ENCODE assay signal across 31 cellular contexts in genomic region chr19:439167-439900, GRCh38. TPM values are rescaled to one million over a fixed set of nuclear protein-coding genes. Genes with fewer than 3 reads are reported as not detected.
A peak's percentile ranks its signal among the peaks of the same experiment; 100 is the strongest.
DNase-seq lines count a peak whose midpoint lies in the region; ATAC-seq, FAIRE-seq and TF ChIP-seq lines count a peak whose summit lies in the region.
"Had no signal": no experiment of that assay in that cellular context is flagged by ENCODE, and none has a peak within 500 bp of the region (broad histone marks: within the 10 kb centered on the region; RNA-seq: fewer than 3 reads in every experiment).

No MANE protein-coding gene starts in this region.

- no peak overlapping the region for H3K18ac ChIP-seq in H1 (ENCODE audit: extremely low read depth, low read length)
- H3K18ac ChIP-seq in neuronal stem cell (ENCODE audit: low read length), result peak overlapping the region; percentile 80

- H2AFZ ChIP-seq in H1 (ENCODE audit: low read length), result no peak overlapping the region
- H2AFZ ChIP-seq in neuronal stem cell (ENCODE audit: low read length), result no peak overlapping the region
- H2AFZ ChIP-seq in OCI-LY7 (ENCODE audit: low read length), result no peak overlapping the region

- no peak for FAIRE-seq in H1 (lab: Jason Lieb, UNC)
- FAIRE-seq: A204.1, GM12878, GM12892, GM18507 had no signal

- no peaks in the 10 kb centered on the region for H3K9me2 ChIP-seq in OCI-LY7 (ENCODE audit: insufficient read depth, low read length)

- TF ChIP-seq RAD21 in H1 (IDR thresholded peaks at IDR 0.05 in 1 of 2, conservative IDR thresholded peaks at IDR 0.05 in 1 of 2; ENCODE audit: low read depth in 2 of 2, low read length in 2 of 2), result no peak

- H3K9ac ChIP-seq in H1 (replicated peaks in 1 of 4; ENCODE audit: extremely low read depth in 1 of 4, low read depth in 3 of 4, low read length in 3 of 4) (no peak overlapping the region), neuronal stem cell (ENCODE audit: low read depth, low read length, poor library complexity) (no peak overlapping the region)
- H3K9ac ChIP-seq: BLaER1 had no signal

- H3K9me3 ChIP-seq in SJCRH30 (replicated peaks), result no peaks in the 10 kb centered on the region
- peaks cover 0 to under 1% of the 10 kb centered on the region in 2 experiments; a peak in 1 of 4 replicates for H3K9me3 ChIP-seq in H1 (ENCODE audit: insufficient read depth in 2 of 2, low read depth in 1 of 2, low read length in 1 of 2)
- H3K9me3 ChIP-seq in neuronal stem cell (replicated peaks in 1 of 2; ENCODE audit: control insufficient read depth in 2 of 2, insufficient read depth in 1 of 2, low read depth in 1 of 2, low read length in 2 of 2), result peaks cover under 1 to 6% of the 10 kb centered on the region in 2 donors
- no peaks in the 10 kb centered on the region for H3K9me3 ChIP-seq in OCI-LY7 (ENCODE audit: low read length)
- H3K9me3 ChIP-seq: BE2C, BLaER1 had no signal

- no peak overlapping the region for H3K23ac ChIP-seq in H1 (ENCODE audit: insufficient read length)
- H3K23ac ChIP-seq in neuronal stem cell (ENCODE audit: low read depth, low read length, poor library complexity), result peak overlapping the region; percentile 85

- H3K4me1 ChIP-seq in SJCRH30 (no peaks in the 10 kb centered on the region), H1 (replicated peaks in 1 of 4; ENCODE audit: control insufficient read depth in 3 of 4, insufficient read depth in 4 of 4, low read length in 3 of 4) (peaks cover 0 to 11% (median 2%) of the 10 kb centered on the region in 4 experiments; a peak in 3 of 7 replicates), neuronal stem cell (ENCODE audit: control insufficient read depth in 2 of 2, insufficient read depth in 1 of 2, low read depth in 1 of 2, low read length in 2 of 2) (peaks cover 0 to 8% of the 10 kb centered on the region in 2 donors), OCI-LY7 (ENCODE audit: insufficient read depth, low read length, poor library complexity, severe bottlenecking) (no peaks in the 10 kb centered on the region)
- H3K4me1 ChIP-seq: BE2C had no signal

- no peak overlapping the region for H3K56ac ChIP-seq in H1 (replicated peaks; ENCODE audit: insufficient read length, low read depth, low read length)

- no peak overlapping the region for H3K27ac ChIP-seq in SJCRH30
- no peak overlapping the region for H3K27ac ChIP-seq in H1 (ENCODE audit: low read depth, low read length)
- no peak overlapping the region for H3K27ac ChIP-seq in neuronal stem cell (replicated peaks; ENCODE audit: low read length)
- no peak overlapping the region for H3K27ac ChIP-seq in OCI-LY7 (ENCODE audit: low read depth, low read length, poor library complexity, severe bottlenecking)
- H3K27ac ChIP-seq: BLaER1 had no signal

- H3K79me1 ChIP-seq in H1 (ENCODE audit: low read depth, low read length) (no peaks in the 10 kb centered on the region), neuronal stem cell (ENCODE audit: low read depth, low read length) (peaks cover 2% of the 10 kb centered on the region)

- peak; percentile 16 for DNase-seq in left cardiac atrium
- DNase-seq in Right ventricle myocardium inferior (ENCODE audit: missing footprints), result no peak
- peak; percentile 27 to 54 for DNase-seq in SJCRH30
- no peak for DNase-seq in H1 (ENCODE audit: low read depth in 1 of 2, low spot score in 2 of 2)
- no peak for DNase-seq in neuronal stem cell (ENCODE audit: low spot score)
- no peak for DNase-seq in OCI-LY7 (ENCODE audit: low spot score)
- DNase-seq in sciatic nerve (ENCODE audit: low spot score), result no peak
- DNase-seq: 8988T; ACHN; BE2C; C1 segment of cervical spinal cord; CD4-positive, alpha-beta memory T cell; CD4-positive, CD25-positive, alpha-beta regulatory T cell; CD8-positive, alpha-beta memory T cell; COR-L47; DMS 273 treated with DMSO at 0.1 percent for 48 hours; DMS153; DMS53; DMS79; DND-41; EL; GDM1 had no signal

- ATAC-seq in left cardiac atrium (no peak), Right ventricle myocardium inferior (no peak), GM19324 (IDR thresholded peaks at IDR 0.05; ENCODE audit: low FRiP score, unreplicated experiment) (no peak), sciatic nerve (no peak)
- ATAC-seq: GM12878 had no signal

- CTCF ChIA-PET in H1 (lab: Charles Lee; ENCODE audit: partially characterized antibody), result interaction anchor here (0.9 to 1.1 kb wide), 2 partner anchors 39 to 91 kb away, joined by 3 read pairs; no protein-coding TSS in a partner anchor
- CTCF ChIA-PET in OCI-LY7 (lab: Charles Lee; ENCODE audit: unreplicated experiment), result no interaction called here

- peak overlapping the region; percentile 46 for H4K8ac ChIP-seq in H1 (ENCODE audit: extremely low read depth, insufficient read depth, low read length)
- H4K8ac ChIP-seq in neuronal stem cell (ENCODE audit: low read depth, low read length), result no peak overlapping the region

- TF ChIP-seq CTCF in H1 (IDR thresholded peaks at IDR 0.05; ENCODE audit: control extremely low read depth in 1 of 3, insufficient read depth in 1 of 3, low read depth in 1 of 3, low read length in 3 of 3) (no peak), OCI-LY7 (conservative IDR thresholded peaks at IDR 0.05; ENCODE audit: low read length) (no peak)

- no peak overlapping the region for H3K4me3 ChIP-seq in SJCRH30
- H3K4me3 ChIP-seq in H1 (ENCODE audit: extremely low read depth in 1 of 4, insufficient read depth in 2 of 4, low read depth in 3 of 4, low read length in 4 of 4), result no peak overlapping the region
- no peak overlapping the region for H3K4me3 ChIP-seq in neuronal stem cell (ENCODE audit: low read length in 2 of 2)
- no peak overlapping the region for H3K4me3 ChIP-seq in OCI-LY7 (ENCODE audit: low read depth, low read length, poor library complexity, severe bottlenecking)
- H3K4me3 ChIP-seq: BLaER1, GM12878 had no signal

- no peak overlapping the region for H2AK5ac ChIP-seq in H1 (ENCODE audit: low read depth, low read length)
- H2AK5ac ChIP-seq in neuronal stem cell (ENCODE audit: low read depth, low read length), result no peak overlapping the region

- H2BK5ac ChIP-seq in H1 (ENCODE audit: low read depth, low read length), result no peak overlapping the region
- no peak overlapping the region for H2BK5ac ChIP-seq in neuronal stem cell (ENCODE audit: low read length)

- H3K4me2 ChIP-seq in H1 (ENCODE audit: insufficient read depth in 1 of 2, low read depth in 2 of 2, low read length in 2 of 2) (no peak overlapping the region), neuronal stem cell (ENCODE audit: insufficient read depth, low read length, poor library complexity, severe bottlenecking) (no peak overlapping the region), OCI-LY7 (ENCODE audit: low read length) (no peak overlapping the region)
- H3K4me2 ChIP-seq: BLaER1 had no signal

- H4K91ac ChIP-seq in H1 (replicated peaks; ENCODE audit: insufficient read length, low read length), result no peak overlapping the region
- no peak overlapping the region for H4K91ac ChIP-seq in neuronal stem cell (ENCODE audit: low read depth, low read length, poor library complexity)

- intact Hi-C loops in left cardiac atrium (cut with DNase I) (no loop called here), Right ventricle myocardium inferior (cut with DNase I) (no loop called here), OCI-LY7 (cut with micrococcal nuclease; ENCODE audit: unreplicated experiment) (no loop called here), sciatic nerve (cut with DNase I) (no loop called here)

- H3K23me2 ChIP-seq in H1 (ENCODE audit: low read depth, low read length), result peaks cover 22% of the 10 kb centered on the region; the same call in 1 of the 2 replicates

- no peaks in the 10 kb centered on the region for H3K79me2 ChIP-seq in H1 (ENCODE audit: control insufficient read depth in 1 of 2, insufficient read depth in 2 of 2, low read length in 2 of 2)
- H3K79me2 ChIP-seq in OCI-LY7 (ENCODE audit: insufficient read depth, low read depth, low read length), result no peaks in the 10 kb centered on the region

- TF ChIP-seq EP300 in H1 (IDR thresholded peaks at IDR 0.05; ENCODE audit: borderline replicate concordance in 1 of 2, low read depth in 2 of 2, low read length in 2 of 2), result no peak

- 85% methylated on average over 27 of the region's 27 CpGs; no CpG with 5 or more reads in 1 of the 2 experiments for WGBS in H1 (ENCODE audit: extremely low coverage in 1 of 2, insufficient coverage in 1 of 2, insufficient read length in 1 of 2, insufficient replicate concordance in 2 of 2, low coverage in 1 of 2, low lambda C conversion rate in 2 of 2, missing lambda C conversion rate in 1 of 2), 2 experiments
- WGBS in neuronal stem cell (ENCODE audit: extremely low coverage in 2 of 2, insufficient read length in 2 of 2, insufficient replicate concordance in 1 of 2), 2 donors, result no CpG with 5 or more reads among the region's 27 CpGs

- H3K36me3 ChIP-seq in SJCRH30 (no peaks in the 10 kb centered on the region), H1 (ENCODE audit: control insufficient read depth in 2 of 4, insufficient read depth in 4 of 4, low read length in 3 of 4) (peaks cover 0 to 2% (median 0%) of the 10 kb centered on the region in 4 experiments; a peak in 2 of 8 replicates), neuronal stem cell (replicated peaks in 1 of 2; ENCODE audit: control insufficient read depth in 2 of 2, insufficient read depth in 2 of 2, low read length in 2 of 2) (peaks cover 0 to 4% of the 10 kb centered on the region in 2 donors), OCI-LY7 (ENCODE audit: insufficient read depth, low read length) (no peaks in the 10 kb centered on the region)
- H3K36me3 ChIP-seq: BE2C, BLaER1 had no signal

- no peak for TF ChIP-seq POLR2A in H1 (IDR thresholded peaks at IDR 0.05; ENCODE audit: control extremely low read depth in 1 of 2, low read depth in 2 of 2, low read length in 2 of 2)

- no peaks in the 10 kb centered on the region for H3K27me3 ChIP-seq in SJCRH30
- H3K27me3 ChIP-seq in H1 (replicated peaks in 1 of 4; ENCODE audit: control insufficient read depth in 3 of 4, extremely low read depth in 1 of 4, insufficient read depth in 3 of 4, low read length in 3 of 4), result no peaks in the 10 kb centered on the region
- peaks cover 0 to 5% (median 0%) of the 10 kb centered on the region in 3 experiments for H3K27me3 ChIP-seq in neuronal stem cell (ENCODE audit: control insufficient read depth in 3 of 3, insufficient read depth in 3 of 3, low read depth in 1 of 3, low read length in 3 of 3)
- H3K27me3 ChIP-seq: BE2C, BLaER1 had no signal

- peaks cover 0 to 5% of the 10 kb centered on the region in 2 experiments for H4K20me1 ChIP-seq in H1 (replicated peaks in 1 of 2; ENCODE audit: control insufficient read depth in 1 of 2, insufficient read depth in 2 of 2, low read length in 2 of 2)
- H4K20me1 ChIP-seq in OCI-LY7 (ENCODE audit: insufficient read depth, low read length), result no peaks in the 10 kb centered on the region
- H4K20me1 ChIP-seq: BLaER1 had no signal

- BruUV-seq in OCI-LY7 (replicated peaks; lab: Mats Ljungman, UMichigan), result no TSS peak

- no peak overlapping the region for H2BK120ac ChIP-seq in H1 (replicated peaks; ENCODE audit: low read depth, low read length)
- H2BK120ac ChIP-seq in neuronal stem cell (ENCODE audit: low read depth, low read length), result no peak overlapping the region

- POLR2A ChIA-PET in H1 (lab: Charles Lee; ENCODE audit: partially characterized antibody), result interaction anchor here (1.0 kb wide), 1 partner anchor 10 kb away, joined by 3 read pairs; no protein-coding TSS in a partner anchor
- POLR2A ChIA-PET in OCI-LY7 (lab: Charles Lee), result no interaction called here

- H3K14ac ChIP-seq in H1 (ENCODE audit: insufficient read length) (no peak overlapping the region), neuronal stem cell (ENCODE audit: low read length) (peak overlapping the region; percentile 56)

- H3K4ac ChIP-seq in H1 (replicated peaks; ENCODE audit: insufficient read length, low read depth, low read length) (no peak overlapping the region), neuronal stem cell (ENCODE audit: low read length) (no peak overlapping the region)

- H2BK12ac ChIP-seq in H1 (ENCODE audit: low read depth, low read length) (no peak overlapping the region), neuronal stem cell (ENCODE audit: low read length) (no peak overlapping the region)

- H2BK15ac ChIP-seq in H1 (ENCODE audit: low read length), result no peak overlapping the region
- H2BK15ac ChIP-seq in neuronal stem cell (ENCODE audit: low read length), result no peak overlapping the region

- no peak overlapping the region for H4K5ac ChIP-seq in H1 (ENCODE audit: insufficient read length, low read depth, low read length)

- H2BK20ac ChIP-seq in H1 (ENCODE audit: low read length), result no peak overlapping the region

RNA-seq across cellular contexts. Expression of gene SHC2, which starts 21.5 kb away (rescaled TPM):
- total RNA-seq in left cardiac atrium, result 10 to 100 TPM; 10.7 to 19.4 TPM
- total RNA-seq in Right ventricle myocardium inferior, result 10.7 TPM
- total RNA-seq in SJCRH30 (2014; rRNA removed; shearing (Covaris generic)), result 0.12 and 0.23 TPM in 2 replicates
- 3.5 and 4.4 TPM in 2 replicates for total RNA-seq in H1 (2021; fragmentation: NEBNext Ultra II Directional; extraction: Animal tissue kit (Norgen Biotek cat#: 25700))
- 7.3 and 11.3 TPM in 2 replicates for polyA plus RNA-seq in H1 (2011; rRNA removed)
- polyA plus RNA-seq in H1 (2011; cell fraction: cytosol; rRNA removed), result 8.0 TPM
- polyA plus RNA-seq in H1 (2011; cell fraction: nucleus; rRNA removed), result 43.5 TPM
- 4.7 to 7.8 TPM (median 6.4 TPM) in 4 replicates for polyA plus RNA-seq in H1 (2012, experiment 1 of 2)
- 3.1 TPM for polyA plus RNA-seq in H1 (2012, experiment 2 of 2)
- polyA plus RNA-seq in H1 (2013, experiment 1 of 2), result 2.3 TPM
- polyA plus RNA-seq in H1 (2013, experiment 2 of 2), result 2.4 TPM
- polyA minus RNA-seq in H1 (2011; rRNA and poly(A)+ RNA removed), result 2.3 and 3.7 TPM in 2 replicates
- 10.8 TPM for polyA minus RNA-seq in H1 (2011; cell fraction: cytosol; rRNA and poly(A)+ RNA removed)
- 5.7 TPM for polyA minus RNA-seq in H1 (2011; cell fraction: nucleus; rRNA and poly(A)+ RNA removed)
- 29.6 TPM for polyA plus RNA-seq in neuronal stem cell (2013, experiment 1 of 2)
- polyA plus RNA-seq in neuronal stem cell (2013, experiment 2 of 2), result 28.3 TPM
- 0.28 TPM in 1 of 2 replicates, not detected in the other for total RNA-seq in OCI-LY7 (2014; rRNA removed; shearing (Covaris generic))
- 0.48 and 0.65 TPM in 2 replicates for total RNA-seq in OCI-LY7 (2022)
- 31.6 TPM for total RNA-seq in sciatic nerve
- total RNA-seq: CD4-positive, CD25-positive, alpha-beta regulatory T cell had no signal
- polyA plus RNA-seq: CD14-positive monocyte; CD4-positive, alpha-beta memory T cell; CD4-positive, CD25-positive, alpha-beta regulatory T cell; CD8-positive, alpha-beta memory T cell; GM12878 had no signal

RNA-seq across cellular contexts. Expression of gene C2CD4C, which starts 30.4 kb away (rescaled TPM):
- total RNA-seq in left cardiac atrium (under 1 TPM; 0.76 to 0.88 TPM), Right ventricle myocardium inferior (1.0 TPM), OCI-LY7 (2022) (0.44 and 0.59 TPM in 2 replicates), sciatic nerve (2.8 TPM)
- total RNA-seq in SJCRH30 (2014; rRNA removed; shearing (Covaris generic)), result 0.51 and 0.73 TPM in 2 replicates
- total RNA-seq in H1 (2021; fragmentation: NEBNext Ultra II Directional; extraction: Animal tissue kit (Norgen Biotek cat#: 25700)), result 6.3 and 6.6 TPM in 2 replicates
- polyA plus RNA-seq in H1 (2011; rRNA removed), result 3.8 and 7.8 TPM in 2 replicates
- 6.2 TPM for polyA plus RNA-seq in H1 (2011; cell fraction: cytosol; rRNA removed)
- polyA plus RNA-seq in H1 (2011; cell fraction: nucleus; rRNA removed), result 39.7 TPM
- polyA plus RNA-seq in H1 (2012, experiment 1 of 2), result 3.6 to 6.7 TPM (median 4.9 TPM) in 4 replicates
- polyA plus RNA-seq in H1 (2012, experiment 2 of 2), result 3.4 TPM
- 3.4 TPM for polyA plus RNA-seq in H1 (2013, experiment 1 of 2)
- polyA plus RNA-seq in H1 (2013, experiment 2 of 2), result 3.2 TPM
- 0.59 and 0.82 TPM in 2 replicates for polyA minus RNA-seq in H1 (2011; rRNA and poly(A)+ RNA removed)
- 3.0 TPM for polyA minus RNA-seq in H1 (2011; cell fraction: cytosol; rRNA and poly(A)+ RNA removed)
- polyA minus RNA-seq in H1 (2011; cell fraction: nucleus; rRNA and poly(A)+ RNA removed), result 5.6 TPM
- polyA plus RNA-seq in neuronal stem cell (2013, experiment 1 of 2), result 13.6 TPM
- polyA plus RNA-seq in neuronal stem cell (2013, experiment 2 of 2), result 12.7 TPM
- total RNA-seq in OCI-LY7 (2014; rRNA removed; shearing (Covaris generic)), result 0.16 and 0.67 TPM in 2 replicates
- total RNA-seq: CD4-positive, alpha-beta memory T cell; CD4-positive, CD25-positive, alpha-beta regulatory T cell; CD8-positive, alpha-beta memory T cell; Daoy; GM12878 had no signal
- polyA plus RNA-seq: CD14-positive monocyte; CD4-positive, alpha-beta memory T cell; CD4-positive, CD25-positive, alpha-beta regulatory T cell; CD8-positive, alpha-beta memory T cell; GM12878 had no signal

RNA-seq across cellular contexts. Expression of gene MADCAM1, which starts 57.0 kb away (rescaled TPM):
- total RNA-seq in left cardiac atrium, result under 1 TPM; 0.24 to 0.41 TPM
- 0.19 TPM for total RNA-seq in Right ventricle myocardium inferior
- 0.18 TPM in 1 of 2 replicates, not detected in the other for total RNA-seq in SJCRH30 (2014; rRNA removed; shearing (Covaris generic))
- 3.0 and 3.1 TPM in 2 replicates for total RNA-seq in H1 (2021; fragmentation: NEBNext Ultra II Directional; extraction: Animal tissue kit (Norgen Biotek cat#: 25700))
- polyA plus RNA-seq in H1 (2011; rRNA removed), result 2.3 and 5.3 TPM in 2 replicates
- 2.9 TPM for polyA plus RNA-seq in H1 (2011; cell fraction: cytosol; rRNA removed)
- polyA plus RNA-seq in H1 (2011; cell fraction: nucleus; rRNA removed), result 6.2 TPM
- polyA plus RNA-seq in H1 (2012, experiment 1 of 2), result 1.3 to 3.4 TPM (median 2.3 TPM) in 4 replicates
- polyA plus RNA-seq in H1 (2012, experiment 2 of 2), result 1.0 TPM
- 2.6 TPM for polyA plus RNA-seq in H1 (2013, experiment 1 of 2)
- 2.6 TPM for polyA plus RNA-seq in H1 (2013, experiment 2 of 2)
- 0.44 and 0.57 TPM in 2 replicates for polyA minus RNA-seq in H1 (2011; rRNA and poly(A)+ RNA removed)
- polyA minus RNA-seq in H1 (2011; cell fraction: cytosol; rRNA and poly(A)+ RNA removed), result 3.5 TPM
- 1.9 TPM for polyA minus RNA-seq in H1 (2011; cell fraction: nucleus; rRNA and poly(A)+ RNA removed)
- polyA plus RNA-seq in neuronal stem cell (2013, experiment 1 of 2), result 0.89 TPM
- polyA plus RNA-seq in neuronal stem cell (2013, experiment 2 of 2), result 0.91 TPM
- 0.26 and 0.69 TPM in 2 replicates for total RNA-seq in OCI-LY7 (2014; rRNA removed; shearing (Covaris generic))
- 2.0 TPM in 2 replicates for total RNA-seq in OCI-LY7 (2022)
- total RNA-seq in sciatic nerve, result 1.1 TPM
- total RNA-seq: Daoy had no signal
- polyA plus RNA-seq: AG04450, CD14-positive monocyte had no signal

Comparison
In these comparisons a context has a peak if more than half of its experiments do, and no peak if none do; other contexts are left out.
1. DNase-seq: peak in left cardiac atrium (single experiment) and SJCRH30 (2 of 2); none in Right ventricle myocardium inferior (single experiment), H1 (0 of 2), neuronal stem cell (single experiment), OCI-LY7 (single experiment) and sciatic nerve (single experiment).